In genomic region chr19:50977626-50978025, GRCh38 we compare ENCODE assay signal across 1 cellular context.
TF ChIP-seq lines count a peak whose summit lies in the region.

No MANE protein-coding gene starts in this region.

TF ChIP-seq in H1, 55 proteins besides CTCF, POLR2A, EP300 and RAD21:
- no peak for TF ChIP-seq HDAC6 (IDR thresholded peaks at IDR 0.05; ENCODE audit: low read depth, low read length)
- TF ChIP-seq FOSL1 (IDR thresholded peaks at IDR 0.05; ENCODE audit: insufficient read depth, low read depth, low read length) = no peak
- TF ChIP-seq HDAC2 (IDR thresholded peaks at IDR 0.05; ENCODE audit: borderline replicate concordance in 1 of 2, low read depth in 2 of 2, low read length in 2 of 2) = no peak
- TF ChIP-seq RFX5 (IDR thresholded peaks at IDR 0.05; ENCODE audit: borderline replicate concordance, low read depth, low read length) = no peak
- TF ChIP-seq CTBP2 (IDR thresholded peaks at IDR 0.05; ENCODE audit: borderline replicate concordance, insufficient read depth, insufficient read length, low read length) = no peak
- TF ChIP-seq RXRA (IDR thresholded peaks at IDR 0.05; ENCODE audit: insufficient read depth, low read depth, low read length) = no peak
- TF ChIP-seq USF2 (IDR thresholded peaks at IDR 0.05; ENCODE audit: low read length) = no peak
- TF ChIP-seq BRCA1 (IDR thresholded peaks at IDR 0.05; ENCODE audit: low read depth, low read length) = no peak
- no peak for TF ChIP-seq SAP30 (IDR thresholded peaks at IDR 0.05; ENCODE audit: insufficient read depth, insufficient replicate concordance, low read length)
- TF ChIP-seq GABPA (IDR thresholded peaks at IDR 0.05; ENCODE audit: borderline replicate concordance, insufficient read depth, low read length) = no peak
- TF ChIP-seq CHD2 (IDR thresholded peaks at IDR 0.05; ENCODE audit: low read length) = no peak
- no peak for TF ChIP-seq SP2 (IDR thresholded peaks at IDR 0.05; ENCODE audit: low read length)
- no peak for TF ChIP-seq CREB1 (IDR thresholded peaks at IDR 0.05)
- no peak for TF ChIP-seq SUZ12 (IDR thresholded peaks at IDR 0.05; ENCODE audit: low read length)
